In genomic region chr9:94065535-94065961, GRCh38 we compare ENCODE assay signal across 9 cellular contexts. TPM values are rescaled to one million over a fixed set of nuclear protein-coding genes. Genes with fewer than 3 reads are reported as not detected.
DNase-seq lines count a peak whose midpoint lies in the region; ATAC-seq lines count a peak whose summit lies in the region.
"Had no signal": no experiment of that assay in that cellular context is flagged by ENCODE, and none has a peak within 500 bp of the region (broad histone marks: within the 10 kb centered on the region; RNA-seq: fewer than 3 reads in every experiment).

No MANE protein-coding gene starts in this region.

- WGBS in right cardiac atrium, result 5% methylated on average over 2 of the region's 2 CpGs

- DNase-seq in NCI-H2081 (lab: John Stamatoyannopoulos, UW), result peak; percentile 72 to 79
- no peak for DNase-seq in NCI-H2081 treated with DMSO at 0.1 percent for 48 hours (lab: John Stamatoyannopoulos, UW)
- peak; percentile 28 for DNase-seq in NCI-H1694 (lab: John Stamatoyannopoulos, UW)
- DNase-seq in T-helper 2 cell, result peak; percentile 21 to 76 (median 50)
- peak in 47 of 58 donors; percentile 4 to 83 (median 45) for DNase-seq in anterior cingulate cortex (lab: John Stamatoyannopoulos, UW)
- DNase-seq in right cardiac atrium, result peak; percentile 66 to 87 (median 75)
- DNase-seq in sciatic nerve (ENCODE audit: low spot score), result peak; percentile 89

- peak; percentile 77 to 87 for ATAC-seq in right cardiac atrium
- ATAC-seq in sciatic nerve, result peak; percentile 88
- ATAC-seq in HG02870 (IDR thresholded peaks at IDR 0.05; ENCODE audit: unreplicated experiment), result no peak

- H3K4me3 ChIP-seq in right cardiac atrium (ENCODE audit: low read length), result no peak overlapping the region
- H3K4me3 ChIP-seq: BLaER1 treated with 17β-estradiol and CSF1 and Interleukin-3, amounts not matched to agents 10 nM and 100 nM had no signal

- H3K27ac ChIP-seq in right cardiac atrium (ENCODE audit: low read length), result no peak overlapping the region
- H3K27ac ChIP-seq: BLaER1 treated with 17β-estradiol and CSF1 and Interleukin-3, amounts not matched to agents 10 nM and 100 nM had no signal

- intact Hi-C loops in right cardiac atrium (cut with DNase I) (loop anchor here in 1 of 4 donors (2.0 kb wide), 1 partner anchor 149 kb away; no protein-coding TSS in a partner anchor), sciatic nerve (cut with DNase I) (no loop called here)

- no peaks in the 10 kb centered on the region for H3K9me3 ChIP-seq in right cardiac atrium (ENCODE audit: control insufficient read depth, low read length)

- no peaks in the 10 kb centered on the region for H3K27me3 ChIP-seq in right cardiac atrium (ENCODE audit: control insufficient read depth, insufficient read depth)
- H3K27me3 ChIP-seq: BLaER1 treated with 17β-estradiol and CSF1 and Interleukin-3, amounts not matched to agents 10 nM and 100 nM had no signal

- H3K4me1 ChIP-seq in right cardiac atrium (ENCODE audit: control insufficient read depth, insufficient read depth, low read length), result no peaks in the 10 kb centered on the region
- H3K4me1 ChIP-seq: BLaER1 treated with 17β-estradiol and CSF1 and Interleukin-3, amounts not matched to agents 10 nM and 100 nM had no signal

RNA-seq across cellular contexts. Expression of gene PTPDC1, which starts 18.7 kb away (rescaled TPM):
- total RNA-seq in right cardiac atrium, result 10 to 100 TPM in 3 of 4 donors, 1 to 10 TPM in 1; 8.4 to 13.8 (median 11.4) TPM
- 6.1 TPM for polyA plus RNA-seq in right cardiac atrium
- 50.2 TPM for total RNA-seq in sciatic nerve
